ENCODE assay signal across 18 cellular contexts in genomic region chr9:135820661-135821060, GRCh38.
DNase-seq lines count a peak whose midpoint lies in the region; ATAC-seq, FAIRE-seq and TF ChIP-seq lines count a peak whose summit lies in the region.
"Had no signal": no experiment of that assay in that cellular context is flagged by ENCODE, and none has a peak within 500 bp of the region (broad histone marks: within the 10 kb centered on the region; RNA-seq: fewer than 3 reads in every experiment).

No MANE protein-coding gene starts in this region.

- peaks cover 55% of the 10 kb centered on the region for H3K36me3 Mint-ChIP-seq in central memory CD8-positive, alpha-beta T cell (ENCODE audit: insufficient read depth)

- no peak for TF ChIP-seq POLR2A in HepG2 (IDR thresholded peaks at IDR 0.05; ENCODE audit: insufficient read depth in 1 of 2, low read depth in 2 of 2, low read length in 2 of 2)

- no peak overlapping the region for H2AFZ ChIP-seq in HepG2 (ENCODE audit: low read length)

- H3K27me3 ChIP-seq in HepG2 (ENCODE audit: control insufficient read depth in 1 of 2, insufficient read depth in 2 of 2, low read length in 2 of 2) (no peaks in the 10 kb centered on the region), tibial artery (no peaks in the 10 kb centered on the region)

- H3K27ac ChIP-seq in HepG2 (ENCODE audit: extremely low read length, insufficient read depth, low read length) (no peak overlapping the region), tibial artery (no peak overlapping the region)
- H3K27ac ChIP-seq: C4-2B, HL-60 had no signal

- no peak for ATAC-seq in Right ventricle myocardium superior (ENCODE audit: poor library complexity)
- ATAC-seq in left cardiac atrium: no peak
- no peak for ATAC-seq in central memory CD8-positive, alpha-beta T cell (replicated peaks; ENCODE audit: extremely low read depth, poor library complexity, severe bottlenecking)
- no peak for ATAC-seq in HepG2
- no peak for ATAC-seq in GM18858 (IDR thresholded peaks at IDR 0.05; ENCODE audit: unreplicated experiment)
- no peak for ATAC-seq in HG03432 (IDR thresholded peaks at IDR 0.05; ENCODE audit: unreplicated experiment)
- ATAC-seq: GM12878 had no signal

- no peak overlapping the region for H3K9ac ChIP-seq in HepG2 (ENCODE audit: insufficient read depth, low read depth, low read length)

- peak overlapping the region; percentile 72 for H3K27ac Mint-ChIP-seq in central memory CD8-positive, alpha-beta T cell (ENCODE audit: low read depth)
- H3K27ac Mint-ChIP-seq: B cell; CD4-positive, alpha-beta memory T cell; HFFc6 had no signal

- no peak for TF ChIP-seq CTCF in HepG2 (CRISPR knock-in tag; IDR thresholded peaks at IDR 0.05)
- no peak for TF ChIP-seq CTCF in tibial artery (IDR thresholded peaks at IDR 0.05)

- no peaks in the 10 kb centered on the region for H3K27me3 Mint-ChIP-seq in central memory CD8-positive, alpha-beta T cell
- H3K27me3 Mint-ChIP-seq: B cell; CD4-positive, alpha-beta memory T cell had no signal

- H3K9me3 Mint-ChIP-seq in central memory CD8-positive, alpha-beta T cell: no peaks in the 10 kb centered on the region
- H3K9me3 Mint-ChIP-seq: CD4-positive, alpha-beta memory T cell; HFFc6 had no signal

- TF ChIP-seq RAD21 in HepG2 (CRISPR knock-in tag; IDR thresholded peaks at IDR 0.05): no peak

- H3K9me3 ChIP-seq in HepG2 (ENCODE audit: low read length): no peaks in the 10 kb centered on the region
- no peaks in the 10 kb centered on the region for H3K9me3 ChIP-seq in tibial artery

- BruUV-seq in HepG2 (replicated peaks; lab: Mats Ljungman, UMichigan): no TSS peak

- no peak overlapping the region for H3K4me2 ChIP-seq in HepG2 (ENCODE audit: low read depth, low read length)

- H3K4me1 Mint-ChIP-seq in central memory CD8-positive, alpha-beta T cell: peaks cover 9% of the 10 kb centered on the region
- H3K4me1 Mint-ChIP-seq: B cell had no signal

- intact Hi-C loops in Right ventricle myocardium superior (cut with DNase I) (no loop called here), left cardiac atrium (cut with DNase I) (no loop called here), HepG2 (cut with micrococcal nuclease; ENCODE audit: unreplicated experiment) (no loop called here), tibial artery (cut with DNase I; ENCODE audit: low total_unique reads) (no loop called here)

- H3K4me3 ChIP-seq in HepG2 (replicated peaks in 1 of 3; ENCODE audit: insufficient read depth in 1 of 3, low read depth in 2 of 3, low read length in 3 of 3) (no peak overlapping the region), tibial artery (no peak overlapping the region)
- H3K4me3 ChIP-seq: GM12878 had no signal

- H3K36me3 ChIP-seq in HepG2 (replicated peaks in 1 of 2; ENCODE audit: control insufficient read depth in 1 of 2, insufficient read depth in 2 of 2, low read length in 2 of 2) (peaks cover 27 to 81% of the 10 kb centered on the region in 2 experiments), tibial artery (peaks cover 81 to 99% (median 86%) of the 10 kb centered on the region in 3 donors)

- in situ Hi-C loops in HepG2 (cut with HindIII; ENCODE audit: extremely low pct_ligation_motif_present, low pct_unique_long_range_greater_than_20kb): no loop called here

- no peak overlapping the region for H3K4me3 Mint-ChIP-seq in central memory CD8-positive, alpha-beta T cell
- H3K4me3 Mint-ChIP-seq: B cell; CD4-positive, alpha-beta memory T cell; HFFc6 had no signal

- no peak for FAIRE-seq in HepG2 (lab: Jason Lieb, UNC)
- FAIRE-seq: A204.1, GM12878, GM19239 had no signal

- CTCF ChIA-PET in HepG2 (lab: Yijun Ruan, JAX; ENCODE audit: low intra/inter-chr PET ratio, low total read pairs): no interaction called here

- no peak for TF ChIP-seq EP300 in HepG2 (IDR thresholded peaks at IDR 0.05; ENCODE audit: low read depth in 2 of 2, low read length in 2 of 2)
- TF ChIP-seq EP300 in HepG2 (CRISPR knock-in tag; IDR thresholded peaks at IDR 0.05; ENCODE audit: borderline replicate concordance): no peak

- H3K79me2 ChIP-seq in HepG2 (ENCODE audit: insufficient read depth, low read length): no peaks in the 10 kb centered on the region

- H3K4me1 ChIP-seq in HepG2 (ENCODE audit: insufficient read depth, low read length) (no peaks in the 10 kb centered on the region), tibial artery (no peaks in the 10 kb centered on the region)

- POLR2A ChIA-PET in HepG2 (lab: Yijun Ruan, JAX): no interaction called here

- peak; percentile 11 for DNase-seq in Right ventricle myocardium superior
- no peak for DNase-seq in left cardiac atrium
- DNase-seq in central memory CD8-positive, alpha-beta T cell (ENCODE audit: low spot score in 2 of 2): no peak
- DNase-seq in HepG2 (ENCODE audit: low spot score): no peak
- peak; percentile 5 to 42 for DNase-seq in tibial artery
- no peak for DNase-seq in glomerular visceral epithelial cell (ENCODE audit: extremely low spot score)
- DNase-seq: CD4-positive, alpha-beta memory T cell; DMS79; HCEC 1CT; HFFc6 had no signal

- over 99% methylated on average over 16 of the region's 18 CpGs for WGBS in HepG2 (ENCODE audit: low lambda C conversion rate)

- H4K20me1 ChIP-seq in HepG2 (ENCODE audit: insufficient read depth, low read length): no peaks in the 10 kb centered on the region

TF ChIP-seq in HepG2, 621 proteins besides CTCF, POLR2A, EP300 and RAD21:
- TF ChIP-seq CHD4 (IDR thresholded peaks at IDR 0.05; ENCODE audit: borderline replicate concordance, low read length): no peak
- TF ChIP-seq RBM22 (optimal IDR thresholded peaks at IDR 0.05; ENCODE audit: low read length): peak; percentile 33
- no peak for TF ChIP-seq ZNF180 (CRISPR knock-in tag; IDR thresholded peaks at IDR 0.05; ENCODE audit: borderline replicate concordance, low read depth)

Comparison
In these comparisons a context has a peak if more than half of its experiments do, and no peak if none do; other contexts are left out.
1. DNase-seq: peak in Right ventricle myocardium superior (single experiment) and tibial artery (2 of 2); none in left cardiac atrium (single experiment), central memory CD8-positive, alpha-beta T cell (0 of 2), HepG2 (single experiment) and glomerular visceral epithelial cell (single experiment).